ENCODE assay signal across 9 cellular contexts in the genomic region with DNA sequence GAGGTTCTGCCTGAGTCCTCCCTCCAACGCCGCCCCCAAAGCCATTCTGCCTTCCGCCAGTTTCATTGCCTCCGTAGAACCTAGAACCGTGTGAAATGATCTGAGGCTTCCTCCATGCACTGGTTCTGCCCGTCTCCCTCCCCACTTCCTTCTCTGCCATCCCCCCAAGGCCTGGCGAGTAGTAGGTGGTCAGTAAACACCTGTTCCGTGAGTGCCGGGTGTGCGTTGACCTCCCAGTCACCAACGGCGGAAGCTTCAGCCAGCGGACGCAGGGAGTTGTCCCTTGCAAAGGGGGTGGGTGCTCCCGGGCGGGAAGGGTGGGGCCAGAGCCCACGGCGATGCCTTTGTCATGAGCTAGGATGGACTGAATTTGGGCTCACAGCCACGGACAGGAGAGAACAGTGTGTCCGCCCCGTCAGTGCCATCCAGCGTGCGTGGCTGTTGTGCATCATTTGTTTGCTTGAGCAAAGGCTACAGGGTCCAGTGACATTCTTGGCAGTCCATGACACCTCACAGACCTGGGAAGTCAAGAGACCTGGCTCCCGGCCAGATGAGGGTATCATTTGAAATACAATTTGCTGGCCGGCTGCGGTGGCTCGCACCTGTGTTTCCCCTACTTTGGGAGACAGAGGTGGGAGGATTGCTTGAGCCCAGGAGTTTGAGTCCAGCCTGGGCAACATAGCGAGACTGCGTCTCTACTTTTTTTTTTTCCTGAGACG. TPM values are rescaled to one million over a fixed set of nuclear protein-coding genes. Genes with fewer than 3 reads are reported as not detected.
DNase-seq lines count a peak whose midpoint lies in the region; FAIRE-seq and TF ChIP-seq lines count a peak whose summit lies in the region.
"Had no signal": no experiment of that assay in that cellular context is flagged by ENCODE, and none has a peak within 500 bp of the region (broad histone marks: within the 10 kb centered on the region; RNA-seq: fewer than 3 reads in every experiment).

No MANE protein-coding gene starts in this region.

- CTCF ChIA-PET in PC-9 (lab: Charles Lee): no interaction called here

- no peak for TF ChIP-seq CTCF in kidney (IDR thresholded peaks at IDR 0.05; ENCODE audit: borderline replicate concordance, extremely low read depth, insufficient read depth)
- TF ChIP-seq CTCF in PC-9 (conservative IDR thresholded peaks at IDR 0.05): no peak

- POLR2A ChIA-PET in PC-9 (lab: Charles Lee; ENCODE audit: unreplicated experiment): no interaction called here

- H3K27me3 ChIP-seq in PC-9 (ENCODE audit: insufficient read depth, low read depth): no peaks in the 10 kb centered on the region

- H3K9me3 ChIP-seq in kidney (ENCODE audit: control insufficient read depth in 1 of 2, low read length in 2 of 2) (no peaks in the 10 kb centered on the region), PC-9 (ENCODE audit: insufficient read depth, low read depth) (no peaks in the 10 kb centered on the region)

- BruUV-seq in PC-9 (replicated peaks; lab: Mats Ljungman, UMichigan): no TSS peak

- no peak overlapping the region for H2AFZ ChIP-seq in PC-9

- in situ Hi-C loops in G401 (cut with HindIII; ENCODE audit: low sequenced_read_pairs): no loop called here

- H3K79me2 ChIP-seq in PC-9 (ENCODE audit: low read depth): no peaks in the 10 kb centered on the region

- H4K20me1 ChIP-seq in PC-9 (ENCODE audit: insufficient read depth): peaks cover 12% of the 10 kb centered on the region

- H3K4me2 ChIP-seq in PC-9: no peak overlapping the region

- no peaks in the 10 kb centered on the region for H3K36me3 ChIP-seq in kidney (ENCODE audit: control insufficient read depth in 1 of 2, insufficient read depth in 2 of 2, low read length in 2 of 2)
- no peaks in the 10 kb centered on the region for H3K36me3 ChIP-seq in PC-9 (ENCODE audit: low read depth)

- peak overlapping the region; percentile 41 to 65 for H3K9ac ChIP-seq in kidney (ENCODE audit: low read length in 2 of 2)

- intact Hi-C loops in kidney (cut with DNase I) (no loop called here), PC-9 (cut with micrococcal nuclease; ENCODE audit: unreplicated experiment) (no loop called here)

- no peaks in the 10 kb centered on the region for H3K9me2 ChIP-seq in PC-9 (ENCODE audit: insufficient read depth)

- H3F3A ChIP-seq in PC-9 (ENCODE audit: insufficient read depth, low read depth): no peaks in the 10 kb centered on the region

- DNase-seq in G401 (ENCODE audit: low spot score): peak; percentile 71
- peak; percentile 88 for DNase-seq in kidney
- no peak for DNase-seq in T-helper 1 cell
- DNase-seq in PC-9: no peak
- DNase-seq in stimulated activated CD4-positive, alpha-beta T cell treated with anti-CD3 and anti-CD28 coated beads, Interleukin-2, amount 100 ng/mL, for 48 hours: no peak
- DNase-seq in NCI-H2171 (lab: John Stamatoyannopoulos, UW): no peak
- DNase-seq: NCI-H2081 treated with DMSO at 0.1 percent for 48 hours had no signal

- peak overlapping the region; percentile 38 for H3K27ac ChIP-seq in angular gyrus (ENCODE audit: low read depth, low read length)
- peak overlapping the region; percentile 56 to 83 for H3K27ac ChIP-seq in kidney (ENCODE audit: low read depth in 2 of 2, low read length in 2 of 2)
- H3K27ac ChIP-seq in skin epidermis: peak overlapping the region in 12 of 21 experiments; percentile 10 to 87 (median 70)
- H3K27ac ChIP-seq in PC-9: no peak overlapping the region

- peak overlapping the region in 1 of 2 donors; percentile 42 for H3K4me3 ChIP-seq in kidney (ENCODE audit: low read length in 2 of 2)
- no peak overlapping the region for H3K4me3 ChIP-seq in skin epidermis
- H3K4me3 ChIP-seq in PC-9: no peak overlapping the region

- no peak for FAIRE-seq in kidney (lab: Jason Lieb, UNC)

- H3K4me1 ChIP-seq in kidney (ENCODE audit: control insufficient read depth in 1 of 2, insufficient read depth in 1 of 2, low read depth in 1 of 2, low read length in 2 of 2) (peaks cover 6 to 26% of the 10 kb centered on the region in 2 donors), PC-9 (replicated peaks; ENCODE audit: insufficient read depth) (no peaks in the 10 kb centered on the region)

RNA-seq across cellular contexts. Expression of a gene that starts 43.1 kb away (rescaled TPM):
- 3.2 and 8.9 TPM in 2 replicates for total RNA-seq in G401 (2014; rRNA removed; shearing (Covaris generic))
- total RNA-seq in kidney: 173 TPM
- 20.3 TPM for polyA plus RNA-seq in kidney (ENCODE audit: insufficient read depth, low read depth, low replicate concordance)
- total RNA-seq in PC-9 (2021): 71.1 and 75.6 TPM in 2 replicates

Comparison
In these comparisons a context has a peak if more than half of its experiments do, and no peak if none do; other contexts are left out.
1. DNase-seq: peak in G401 (single experiment) and kidney (single experiment); none in T-helper 1 cell (0 of 5), PC-9 (0 of 2), stimulated activated CD4-positive, alpha-beta T cell treated with anti-CD3 and anti-CD28 coated beads, Interleukin-2, amount 100 ng/mL, for 48 hours (0 of 2) and NCI-H2171 (single experiment).